Comparison of ENCODE assay signal across 15 cellular contexts in genomic region chr15:61049934-61050333, GRCh38.
DNase-seq lines count a peak whose midpoint lies in the region; ATAC-seq and TF ChIP-seq lines count a peak whose summit lies in the region.
"Had no signal": no experiment of that assay in that cellular context is flagged by ENCODE, and none has a peak within 500 bp of the region (broad histone marks: within the 10 kb centered on the region; RNA-seq: fewer than 3 reads in every experiment).

No MANE protein-coding gene starts in this region.

- no peak overlapping the region for H3K9ac ChIP-seq in mesendoderm (ENCODE audit: low read length)

- H3K56ac ChIP-seq in mesendoderm (ENCODE audit: low read length): no peak overlapping the region

- H3K27me3 ChIP-seq in ACC112 (ENCODE audit: insufficient read depth, low read length): no peaks in the 10 kb centered on the region
- H3K27me3 ChIP-seq in hepatocyte: no peaks in the 10 kb centered on the region
- no peaks in the 10 kb centered on the region for H3K27me3 ChIP-seq in mesendoderm (ENCODE audit: insufficient read depth, low read length, poor library complexity)
- H3K27me3 ChIP-seq in tibial nerve: no peaks in the 10 kb centered on the region
- H3K27me3 ChIP-seq: breast epithelium, uterus had no signal

- no peaks in the 10 kb centered on the region for H3K36me3 Mint-ChIP-seq in activated T-helper 17 cell treated with anti-CD3 and anti-CD28 coated beads, Interleukin-2, amount 50 U/mL, for 72 hours (ENCODE audit: low read depth)

- H3K9me2 ChIP-seq in hepatocyte (replicated peaks; ENCODE audit: insufficient read depth): no peaks in the 10 kb centered on the region

- H3K9me3 ChIP-seq in hepatocyte (ENCODE audit: low read depth) (no peaks in the 10 kb centered on the region), tibial nerve (no peaks in the 10 kb centered on the region)
- H3K9me3 ChIP-seq: breast epithelium, uterus had no signal

- peaks cover 17% of the 10 kb centered on the region for H3K4me1 ChIP-seq in ACC112 (ENCODE audit: control insufficient read depth, insufficient read depth, low read length, unreplicated experiment)
- H3K4me1 ChIP-seq in hepatocyte (ENCODE audit: insufficient read depth): no peaks in the 10 kb centered on the region
- H3K4me1 ChIP-seq in mesendoderm (ENCODE audit: control insufficient read depth, low read depth, low read length): no peaks in the 10 kb centered on the region
- H3K4me1 ChIP-seq in tibial nerve: peaks cover 0 to 12% (median 0%) of the 10 kb centered on the region in 4 donors
- H3K4me1 ChIP-seq: breast epithelium had no signal

- 71% methylated on average over 11 of the region's 11 CpGs for WGBS in hepatocyte (ENCODE audit: low lambda C conversion rate, missing lambda C conversion rate)
- no CpG with 5 or more reads among the region's 11 CpGs for WGBS in mesendoderm (ENCODE audit: extremely low coverage, insufficient coverage, low lambda C conversion rate)
- WGBS in tibial nerve, 2 donors: 71 to 76% methylated on average over 11 of the region's 11 CpGs

- TF ChIP-seq EP300 in tibial nerve (IDR thresholded peaks at IDR 0.05): no peak

- no peaks in the 10 kb centered on the region for H3K9me3 Mint-ChIP-seq in activated T-helper 17 cell treated with anti-CD3 and anti-CD28 coated beads, Interleukin-2, amount 50 U/mL, for 72 hours
- H3K9me3 Mint-ChIP-seq: activated B cell treated with CpG ODN at 0.5 μM for 24 hours, nephron had no signal

- no peak overlapping the region for H3K18ac ChIP-seq in mesendoderm (ENCODE audit: low read length)

- H3K23ac ChIP-seq in mesendoderm (ENCODE audit: low read length): no peak overlapping the region

- no peak overlapping the region for H3K4me3 Mint-ChIP-seq in activated T-helper 17 cell treated with anti-CD3 and anti-CD28 coated beads, Interleukin-2, amount 50 U/mL, for 72 hours
- H3K4me3 Mint-ChIP-seq: activated B cell treated with CpG ODN at 0.5 μM for 24 hours had no signal

- H3K36me3 ChIP-seq in ACC112 (ENCODE audit: insufficient read depth, low read length) (no peaks in the 10 kb centered on the region), hepatocyte (replicated peaks; ENCODE audit: insufficient read depth, low read depth) (no peaks in the 10 kb centered on the region), mesendoderm (ENCODE audit: control insufficient read depth, insufficient read depth, low read length) (no peaks in the 10 kb centered on the region), tibial nerve (no peaks in the 10 kb centered on the region)
- H3K36me3 ChIP-seq: breast epithelium, uterus had no signal

- no peak overlapping the region for H4K5ac ChIP-seq in mesendoderm (ENCODE audit: low read length)

- no peak overlapping the region for H2AK5ac ChIP-seq in mesendoderm (ENCODE audit: low read length)

- H3K27ac ChIP-seq in ACC112 (ENCODE audit: low read depth, low read length) (peak overlapping the region; percentile 60), hepatocyte (peak overlapping the region; percentile 30), mesendoderm (ENCODE audit: low read depth, low read length) (no peak overlapping the region), tibial nerve (no peak overlapping the region)
- H3K27ac ChIP-seq: epithelial cell of prostate had no signal

- TF ChIP-seq CTCF in hepatocyte (IDR thresholded peaks at IDR 0.05; ENCODE audit: poor library complexity): no peak
- no peak for TF ChIP-seq CTCF in tibial nerve (IDR thresholded peaks at IDR 0.05)

- H3K79me2 ChIP-seq in ACC112 (ENCODE audit: control insufficient read depth, insufficient read depth, low read length, unreplicated experiment): no peaks in the 10 kb centered on the region
- no peaks in the 10 kb centered on the region for H3K79me2 ChIP-seq in hepatocyte
- no peaks in the 10 kb centered on the region for H3K79me2 ChIP-seq in mesendoderm (ENCODE audit: control insufficient read depth, insufficient read depth, low read length)

- H3K4me1 Mint-ChIP-seq in activated T-helper 17 cell treated with anti-CD3 and anti-CD28 coated beads, Interleukin-2, amount 50 U/mL, for 72 hours: no peaks in the 10 kb centered on the region
- H3K4me1 Mint-ChIP-seq: activated B cell treated with CpG ODN at 0.5 μM for 24 hours had no signal

- DNase-seq in hepatocyte (ENCODE audit: low spot score) (peak; percentile 45), hippocampal formation (lab: John Stamatoyannopoulos, UW) (no peak), mesendoderm (no peak), tibial nerve (ENCODE audit: low spot score in 2 of 2) (no peak)
- no peak for DNase-seq in activated CD4-positive, CD25-positive, alpha-beta regulatory T cell (lab: John Stamatoyannopoulos, UW)
- DNase-seq: activated B cell treated with CpG ODN at 0.5 μM for 24 hours, NCI-H510A, SHP77 treated with DMSO at 0.1 percent for 48 hours, uterus had no signal

- peak; percentile 52 for ATAC-seq in HG02885 (IDR thresholded peaks at IDR 0.05; ENCODE audit: poor library complexity, unreplicated experiment)
- peak; percentile 19 for ATAC-seq in activated T-helper 17 cell treated with anti-CD3 and anti-CD28 coated beads, Interleukin-2, amount 50 U/mL, for 72 hours (replicated peaks)

- no peak overlapping the region for H2AFZ ChIP-seq in ACC112 (ENCODE audit: low read length, unreplicated experiment)
- H2AFZ ChIP-seq in hepatocyte: no peak overlapping the region

- no peak overlapping the region for H2BK15ac ChIP-seq in mesendoderm (replicated peaks; ENCODE audit: low read depth)

- no peak overlapping the region for H2BK5ac ChIP-seq in mesendoderm (ENCODE audit: low read length)

- H4K20me1 ChIP-seq in hepatocyte (ENCODE audit: insufficient read depth, poor library complexity, severe bottlenecking): no peaks in the 10 kb centered on the region

- H4K8ac ChIP-seq in mesendoderm (ENCODE audit: low read depth, low read length): no peak overlapping the region

- H3K4me3 ChIP-seq in ACC112 (ENCODE audit: low read depth, low read length): no peak overlapping the region
- no peak overlapping the region for H3K4me3 ChIP-seq in hepatocyte
- H3K4me3 ChIP-seq in mesendoderm (ENCODE audit: low read length): no peak overlapping the region
- H3K4me3 ChIP-seq in tibial nerve: no peak overlapping the region
- H3K4me3 ChIP-seq: breast epithelium, uterus had no signal

- H3K27ac Mint-ChIP-seq in activated T-helper 17 cell treated with anti-CD3 and anti-CD28 coated beads, Interleukin-2, amount 50 U/mL, for 72 hours: no peak overlapping the region
- H3K27ac Mint-ChIP-seq: activated B cell treated with CpG ODN at 0.5 μM for 24 hours had no signal

- peaks cover 27% of the 10 kb centered on the region for H3K27me3 Mint-ChIP-seq in activated T-helper 17 cell treated with anti-CD3 and anti-CD28 coated beads, Interleukin-2, amount 50 U/mL, for 72 hours

- TF ChIP-seq POLR2A in tibial nerve (IDR thresholded peaks at IDR 0.05): no peak

- H3K4me2 ChIP-seq in hepatocyte (peak overlapping the region; percentile 19), mesendoderm (ENCODE audit: low read length) (no peak overlapping the region)

- no peaks in the 10 kb centered on the region for H3K79me1 ChIP-seq in mesendoderm (ENCODE audit: low read length)

- no peak overlapping the region for H3K4ac ChIP-seq in mesendoderm (ENCODE audit: low read depth, low read length)

- H2BK120ac ChIP-seq in mesendoderm (ENCODE audit: low read depth, low read length): no peak overlapping the region

Comparison
In these comparisons a context has a peak if more than half of its experiments do, and no peak if none do; other contexts are left out.
1. H3K27ac ChIP-seq: peak in ACC112 (single experiment) and hepatocyte (single experiment); none in mesendoderm (single experiment) and tibial nerve (0 of 4).